In the genomic region with DNA sequence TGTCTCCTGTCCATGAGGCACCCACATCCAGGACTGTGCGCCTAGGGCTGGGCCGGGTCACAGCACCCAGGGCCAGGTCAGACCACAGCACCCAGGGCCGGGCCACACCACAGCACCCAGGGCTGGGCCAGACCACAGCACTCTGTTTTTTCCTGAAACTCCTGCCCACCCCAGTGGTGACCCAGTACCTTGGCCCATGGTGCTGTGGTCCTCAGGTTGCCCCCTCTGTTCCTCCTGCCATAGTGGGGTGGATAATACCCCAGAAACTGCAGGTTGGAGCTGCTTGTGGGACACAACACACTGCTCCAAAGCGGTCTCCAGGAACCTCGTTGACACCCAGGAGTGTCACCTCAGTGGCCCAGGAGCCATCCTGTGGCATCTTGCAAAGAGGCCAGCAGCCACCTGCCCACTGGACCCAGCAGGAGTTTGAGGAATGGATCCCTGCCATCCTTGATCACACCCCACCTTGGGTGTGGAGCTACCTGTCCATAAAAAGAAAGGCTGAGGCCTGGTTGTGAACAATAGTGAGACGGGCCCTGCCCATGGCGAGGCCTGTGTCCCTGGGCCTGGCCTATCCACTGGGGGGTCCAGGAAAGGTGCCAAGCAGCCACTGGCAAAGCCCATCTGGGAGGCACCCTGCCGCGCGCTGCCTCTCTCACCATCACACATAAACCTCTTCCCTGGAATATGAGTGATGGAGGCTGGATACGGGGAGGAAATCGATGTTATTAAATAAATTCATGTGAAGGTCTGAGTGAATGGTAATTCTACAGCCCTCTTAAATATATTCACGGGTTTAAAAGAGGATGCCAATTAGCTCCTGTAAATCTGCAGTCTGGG, we compare ENCODE assay signal across 1 cellular context.
TF ChIP-seq lines count a peak whose summit lies in the region.

No MANE protein-coding gene starts in this region.

TF ChIP-seq in WTC11, 78 proteins besides CTCF, POLR2A, EP300 and RAD21 (continued from another document):
- TF ChIP-seq, protein P1, sequence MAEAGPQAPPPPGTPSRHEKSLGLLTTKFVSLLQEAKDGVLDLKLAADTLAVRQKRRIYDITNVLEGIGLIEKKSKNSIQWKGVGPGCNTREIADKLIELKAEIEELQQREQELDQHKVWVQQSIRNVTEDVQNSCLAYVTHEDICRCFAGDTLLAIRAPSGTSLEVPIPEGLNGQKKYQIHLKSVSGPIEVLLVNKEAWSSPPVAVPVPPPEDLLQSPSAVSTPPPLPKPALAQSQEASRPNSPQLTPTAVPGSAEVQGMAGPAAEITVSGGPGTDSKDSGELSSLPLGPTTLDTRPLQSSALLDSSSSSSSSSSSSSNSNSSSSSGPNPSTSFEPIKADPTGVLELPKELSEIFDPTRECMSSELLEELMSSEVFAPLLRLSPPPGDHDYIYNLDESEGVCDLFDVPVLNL (CRISPR knock-in tag; IDR thresholded peaks at IDR 0.05; ENCODE audit: borderline replicate concordance, low read depth): no peak
- TF ChIP-seq JAZF1 (CRISPR knock-in tag; IDR thresholded peaks at IDR 0.05) (no peak), SP1 (CRISPR knock-in tag; conservative IDR thresholded peaks at IDR 0.05) (no peak), ZNF232 (CRISPR knock-in tag; IDR thresholded peaks at IDR 0.05) (no peak), CREM (CRISPR knock-in tag; IDR thresholded peaks at IDR 0.05) (no peak), ELF4 (CRISPR knock-in tag; IDR thresholded peaks at IDR 0.05; ENCODE audit: low read depth) (no peak)
- TF ChIP-seq, protein P2, sequence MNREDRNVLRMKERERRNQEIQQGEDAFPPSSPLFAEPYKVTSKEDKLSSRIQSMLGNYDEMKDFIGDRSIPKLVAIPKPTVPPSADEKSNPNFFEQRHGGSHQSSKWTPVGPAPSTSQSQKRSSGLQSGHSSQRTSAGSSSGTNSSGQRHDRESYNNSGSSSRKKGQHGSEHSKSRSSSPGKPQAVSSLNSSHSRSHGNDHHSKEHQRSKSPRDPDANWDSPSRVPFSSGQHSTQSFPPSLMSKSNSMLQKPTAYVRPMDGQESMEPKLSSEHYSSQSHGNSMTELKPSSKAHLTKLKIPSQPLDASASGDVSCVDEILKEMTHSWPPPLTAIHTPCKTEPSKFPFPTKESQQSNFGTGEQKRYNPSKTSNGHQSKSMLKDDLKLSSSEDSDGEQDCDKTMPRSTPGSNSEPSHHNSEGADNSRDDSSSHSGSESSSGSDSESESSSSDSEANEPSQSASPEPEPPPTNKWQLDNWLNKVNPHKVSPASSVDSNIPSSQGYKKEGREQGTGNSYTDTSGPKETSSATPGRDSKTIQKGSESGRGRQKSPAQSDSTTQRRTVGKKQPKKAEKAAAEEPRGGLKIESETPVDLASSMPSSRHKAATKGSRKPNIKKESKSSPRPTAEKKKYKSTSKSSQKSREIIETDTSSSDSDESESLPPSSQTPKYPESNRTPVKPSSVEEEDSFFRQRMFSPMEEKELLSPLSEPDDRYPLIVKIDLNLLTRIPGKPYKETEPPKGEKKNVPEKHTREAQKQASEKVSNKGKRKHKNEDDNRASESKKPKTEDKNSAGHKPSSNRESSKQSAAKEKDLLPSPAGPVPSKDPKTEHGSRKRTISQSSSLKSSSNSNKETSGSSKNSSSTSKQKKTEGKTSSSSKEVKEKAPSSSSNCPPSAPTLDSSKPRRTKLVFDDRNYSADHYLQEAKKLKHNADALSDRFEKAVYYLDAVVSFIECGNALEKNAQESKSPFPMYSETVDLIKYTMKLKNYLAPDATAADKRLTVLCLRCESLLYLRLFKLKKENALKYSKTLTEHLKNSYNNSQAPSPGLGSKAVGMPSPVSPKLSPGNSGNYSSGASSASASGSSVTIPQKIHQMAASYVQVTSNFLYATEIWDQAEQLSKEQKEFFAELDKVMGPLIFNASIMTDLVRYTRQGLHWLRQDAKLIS (CRISPR knock-in tag; IDR thresholded peaks at IDR 0.05; ENCODE audit: borderline replicate concordance): no peak
- TF ChIP-seq, protein P3, sequence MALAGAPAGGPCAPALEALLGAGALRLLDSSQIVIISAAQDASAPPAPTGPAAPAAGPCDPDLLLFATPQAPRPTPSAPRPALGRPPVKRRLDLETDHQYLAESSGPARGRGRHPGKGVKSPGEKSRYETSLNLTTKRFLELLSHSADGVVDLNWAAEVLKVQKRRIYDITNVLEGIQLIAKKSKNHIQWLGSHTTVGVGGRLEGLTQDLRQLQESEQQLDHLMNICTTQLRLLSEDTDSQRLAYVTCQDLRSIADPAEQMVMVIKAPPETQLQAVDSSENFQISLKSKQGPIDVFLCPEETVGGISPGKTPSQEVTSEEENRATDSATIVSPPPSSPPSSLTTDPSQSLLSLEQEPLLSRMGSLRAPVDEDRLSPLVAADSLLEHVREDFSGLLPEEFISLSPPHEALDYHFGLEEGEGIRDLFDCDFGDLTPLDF (CRISPR knock-in tag; IDR thresholded peaks at IDR 0.05): no peak
- TF ChIP-seq, protein P4, sequence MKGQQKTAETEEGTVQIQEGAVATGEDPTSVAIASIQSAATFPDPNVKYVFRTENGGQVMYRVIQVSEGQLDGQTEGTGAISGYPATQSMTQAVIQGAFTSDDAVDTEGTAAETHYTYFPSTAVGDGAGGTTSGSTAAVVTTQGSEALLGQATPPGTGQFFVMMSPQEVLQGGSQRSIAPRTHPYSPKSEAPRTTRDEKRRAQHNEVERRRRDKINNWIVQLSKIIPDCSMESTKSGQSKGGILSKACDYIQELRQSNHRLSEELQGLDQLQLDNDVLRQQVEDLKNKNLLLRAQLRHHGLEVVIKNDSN (CRISPR knock-in tag; IDR thresholded peaks at IDR 0.05): no peak
- TF ChIP-seq, protein P5, sequence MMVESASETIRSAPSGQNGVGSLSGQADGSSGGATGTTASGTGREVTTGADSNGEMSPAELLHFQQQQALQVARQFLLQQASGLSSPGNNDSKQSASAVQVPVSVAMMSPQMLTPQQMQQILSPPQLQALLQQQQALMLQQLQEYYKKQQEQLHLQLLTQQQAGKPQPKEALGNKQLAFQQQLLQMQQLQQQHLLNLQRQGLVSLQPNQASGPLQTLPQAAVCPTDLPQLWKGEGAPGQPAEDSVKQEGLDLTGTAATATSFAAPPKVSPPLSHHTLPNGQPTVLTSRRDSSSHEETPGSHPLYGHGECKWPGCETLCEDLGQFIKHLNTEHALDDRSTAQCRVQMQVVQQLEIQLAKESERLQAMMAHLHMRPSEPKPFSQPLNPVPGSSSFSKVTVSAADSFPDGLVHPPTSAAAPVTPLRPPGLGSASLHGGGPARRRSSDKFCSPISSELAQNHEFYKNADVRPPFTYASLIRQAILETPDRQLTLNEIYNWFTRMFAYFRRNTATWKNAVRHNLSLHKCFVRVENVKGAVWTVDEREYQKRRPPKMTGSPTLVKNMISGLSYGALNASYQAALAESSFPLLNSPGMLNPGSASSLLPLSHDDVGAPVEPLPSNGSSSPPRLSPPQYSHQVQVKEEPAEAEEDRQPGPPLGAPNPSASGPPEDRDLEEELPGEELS (CRISPR knock-in tag; IDR thresholded peaks at IDR 0.05): no peak
- TF ChIP-seq, protein P6, sequence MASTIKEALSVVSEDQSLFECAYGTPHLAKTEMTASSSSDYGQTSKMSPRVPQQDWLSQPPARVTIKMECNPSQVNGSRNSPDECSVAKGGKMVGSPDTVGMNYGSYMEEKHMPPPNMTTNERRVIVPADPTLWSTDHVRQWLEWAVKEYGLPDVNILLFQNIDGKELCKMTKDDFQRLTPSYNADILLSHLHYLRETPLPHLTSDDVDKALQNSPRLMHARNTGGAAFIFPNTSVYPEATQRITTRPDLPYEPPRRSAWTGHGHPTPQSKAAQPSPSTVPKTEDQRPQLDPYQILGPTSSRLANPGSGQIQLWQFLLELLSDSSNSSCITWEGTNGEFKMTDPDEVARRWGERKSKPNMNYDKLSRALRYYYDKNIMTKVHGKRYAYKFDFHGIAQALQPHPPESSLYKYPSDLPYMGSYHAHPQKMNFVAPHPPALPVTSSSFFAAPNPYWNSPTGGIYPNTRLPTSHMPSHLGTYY (CRISPR knock-in tag; IDR thresholded peaks at IDR 0.05): no peak
TF ChIP-seq in WTC11: peak in this region for 0.
